In genomic region chr22:42079319-42080251, GRCh38 we compare ENCODE assay signal across 1 cellular context.
TF ChIP-seq lines count a peak whose summit lies in the region.

TSS of gene SMDT1 (plus strand) at chr22:42079700. CDS start at chr22:42079769, 69 bp downstream.

TF ChIP-seq in K562, 482 proteins besides CTCF, POLR2A, EP300 and RAD21 (continued from another document and continues in another):
- no peak for TF ChIP-seq ERF (CRISPR knock-in tag; IDR thresholded peaks at IDR 0.05)
- TF ChIP-seq ZNF316 (IDR thresholded peaks at IDR 0.05): peak; percentile 36; the same call in 1 of the 2 replicates
- no peak for TF ChIP-seq CHAMP1 (IDR thresholded peaks at IDR 0.05)
- TF ChIP-seq ZFP91 (CRISPR knock-in tag; IDR thresholded peaks at IDR 0.05): no peak
- TF ChIP-seq PCBP1 (IDR thresholded peaks at IDR 0.05; ENCODE audit: low read depth, low read length, poor library complexity, severe bottlenecking): no peak
- 0 out of 2 replicates have a peak, but pooled peaks have one; percentile 9 for TF ChIP-seq HES1 (IDR thresholded peaks at IDR 0.05; ENCODE audit: low read depth)
- TF ChIP-seq MGA (IDR thresholded peaks at IDR 0.05): peak; percentile 98
- no peak for TF ChIP-seq CBX5 (IDR thresholded peaks at IDR 0.05; ENCODE audit: borderline replicate concordance, low read depth)
- peak; percentile 93 for TF ChIP-seq HNRNPL (IDR thresholded peaks at IDR 0.05; ENCODE audit: low read depth, low read length)
- TF ChIP-seq GTF2A2 (tag; IDR thresholded peaks at IDR 0.05): no peak
- no peak for TF ChIP-seq ELF4 (CRISPR knock-in tag; IDR thresholded peaks at IDR 0.05)
- peak; percentile 84 for TF ChIP-seq RNF2 (IDR thresholded peaks at IDR 0.05)
- TF ChIP-seq POLR2G (IDR thresholded peaks at IDR 0.05; ENCODE audit: low read depth, low read length): peak; percentile 94
- TF ChIP-seq ATF3 (IDR thresholded peaks at IDR 0.05): no peak
- no peak for TF ChIP-seq ATF3 (CRISPR knock-in tag; conservative IDR thresholded peaks at IDR 0.05)
- no peak for TF ChIP-seq PPARD (CRISPR knock-in tag; IDR thresholded peaks at IDR 0.05)
- TF ChIP-seq FOXO4 (CRISPR knock-in tag; IDR thresholded peaks at IDR 0.05): no peak
- no peak for TF ChIP-seq ZBTB1 (CRISPR knock-in tag; IDR thresholded peaks at IDR 0.05; ENCODE audit: borderline replicate concordance, low read depth)
- peak; percentile 86 for TF ChIP-seq ZNF766 (CRISPR knock-in tag; conservative IDR thresholded peaks at IDR 0.05)
- no peak for TF ChIP-seq ZNF124 (CRISPR knock-in tag; IDR thresholded peaks at IDR 0.05)
- no peak for TF ChIP-seq SMARCB1 (IDR thresholded peaks at IDR 0.05; ENCODE audit: insufficient read length, low read depth)
- 0 out of 2 replicates have a peak, but pooled peaks have one; percentile 44 for TF ChIP-seq TARDBP (IDR thresholded peaks at IDR 0.05)
- TF ChIP-seq CREB3L1 (IDR thresholded peaks at IDR 0.05; ENCODE audit: borderline replicate concordance, low read depth): peak; percentile 79; the same call in 1 of the 2 replicates
- TF ChIP-seq HDAC8 (tag; IDR thresholded peaks at IDR 0.05): peak; percentile 92
- TF ChIP-seq SMARCE1 (IDR thresholded peaks at IDR 0.05): no peak
- peak in 1 of 2 experiments; percentile 72; a peak in 1 of 4 replicates for TF ChIP-seq TEAD1 (CRISPR knock-in tag; IDR thresholded peaks at IDR 0.05)
- peak; percentile 91 for TF ChIP-seq CREM (IDR thresholded peaks at IDR 0.05; ENCODE audit: low read depth)
- TF ChIP-seq PKNOX1 (IDR thresholded peaks at IDR 0.05): peak; percentile 99
- TF ChIP-seq DMBX1 (CRISPR knock-in tag; IDR thresholded peaks at IDR 0.05; ENCODE audit: borderline replicate concordance): peak; percentile 83
- TF ChIP-seq RCOR1 (IDR thresholded peaks at IDR 0.05; ENCODE audit: borderline replicate concordance in 1 of 2, low read depth in 2 of 2, low read length in 2 of 2): peak in 1 of 2 experiments; percentile 14; a peak in 1 of 4 replicates
- TF ChIP-seq KLF16 (IDR thresholded peaks at IDR 0.05): no peak
- 0 out of 2 replicates have a peak, but pooled peaks have one; percentile 62 for TF ChIP-seq ZNF644 (tag; IDR thresholded peaks at IDR 0.05; ENCODE audit: low read depth)
- TF ChIP-seq ZNF217 (CRISPR knock-in tag; IDR thresholded peaks at IDR 0.05): no peak
- TF ChIP-seq TOE1 (IDR thresholded peaks at IDR 0.05; ENCODE audit: borderline replicate concordance): peak; percentile 71; the same call in 1 of the 2 replicates
- no peak for TF ChIP-seq TOE1 (CRISPR knock-in tag; IDR thresholded peaks at IDR 0.05; ENCODE audit: borderline replicate concordance, low read depth)
- TF ChIP-seq CSDE1 (IDR thresholded peaks at IDR 0.05): no peak
- TF ChIP-seq DIDO1 (tag; IDR thresholded peaks at IDR 0.05; ENCODE audit: low read depth): 0 out of 2 replicates have a peak, but pooled peaks have one; percentile 49
- TF ChIP-seq SLC30A9 (CRISPR knock-in tag; IDR thresholded peaks at IDR 0.05): no peak
- TF ChIP-seq ATF1 (CRISPR knock-in tag; IDR thresholded peaks at IDR 0.05): no peak
- TF ChIP-seq ATF1 (tag; IDR thresholded peaks at IDR 0.05): peak; percentile 91
- no peak for TF ChIP-seq TBL1XR1 (IDR thresholded peaks at IDR 0.05; ENCODE audit: low read length in 2 of 2)
- TF ChIP-seq BCOR (IDR thresholded peaks at IDR 0.05): no peak
- 0 out of 2 replicates have a peak, but pooled peaks have one; percentile 9 for TF ChIP-seq SOX6 (IDR thresholded peaks at IDR 0.05)
- TF ChIP-seq FIP1L1 (IDR thresholded peaks at IDR 0.05; ENCODE audit: low read depth, low read length, poor library complexity, severe bottlenecking): peak; percentile 39
- TF ChIP-seq PTTG1 (tag; IDR thresholded peaks at IDR 0.05; ENCODE audit: low read depth): no peak
